In the genomic region with DNA sequence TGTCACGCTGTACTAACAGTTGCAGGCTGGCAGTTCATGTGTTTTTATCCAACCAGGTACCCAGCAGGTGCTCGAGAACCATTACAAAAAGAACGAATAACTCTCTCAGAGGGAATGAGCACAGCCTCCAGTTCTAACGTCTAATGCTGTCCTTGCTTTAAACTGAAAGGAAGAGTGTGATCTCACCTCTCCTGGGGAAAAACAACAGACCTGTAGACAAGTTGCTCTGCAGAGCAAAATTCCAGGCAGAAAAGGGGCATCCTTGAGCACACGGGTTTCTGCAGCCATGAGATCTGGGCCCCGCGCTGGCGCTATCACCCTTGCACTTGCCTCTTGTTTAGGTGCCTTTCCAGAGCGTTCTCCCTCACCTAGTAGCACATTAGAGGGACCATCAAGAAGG, we compare ENCODE assay signal across 13 cellular contexts.
DNase-seq lines count a peak whose midpoint lies in the region; ATAC-seq and TF ChIP-seq lines count a peak whose summit lies in the region.
"Had no signal": no experiment of that assay in that cellular context is flagged by ENCODE, and none has a peak within 500 bp of the region (broad histone marks: within the 10 kb centered on the region; RNA-seq: fewer than 3 reads in every experiment).

No MANE protein-coding gene starts in this region.

- H3K27me3 ChIP-seq in AG04450 (ENCODE audit: control insufficient read depth, insufficient read depth, low read length) (no peaks in the 10 kb centered on the region), NT2/D1 (ENCODE audit: insufficient read depth, insufficient read length) (no peaks in the 10 kb centered on the region), lower lobe of right lung (ENCODE audit: low read depth) (no peaks in the 10 kb centered on the region)

- peak overlapping the region; percentile 99 for H3K27ac ChIP-seq in AG04450 (ENCODE audit: low read depth, low read length)
- peak overlapping the region; percentile 99 for H3K27ac ChIP-seq in mesodermal cell (ENCODE audit: low read depth, low read length, severe bottlenecking)
- no peak overlapping the region for H3K27ac ChIP-seq in lower lobe of right lung

- POLR2A ChIA-PET in AG04450 (lab: Yijun Ruan, JAX), result interaction anchor here (1.1 to 2.3 kb wide), 6 partner anchors 18 to 153 kb away, joined by 3 to 14 read pairs (median 6); a partner anchor contains a TSS

- 43 to 44% methylated on average over 8 to 9 of the region's 9 CpGs for WGBS in mesodermal cell (ENCODE audit: insufficient coverage in 2 of 2), 2 experiments

- ATAC-seq in Right ventricle myocardium superior (ENCODE audit: poor library complexity) (no peak), GM19397 (IDR thresholded peaks at IDR 0.05; ENCODE audit: unreplicated experiment) (no peak), lower lobe of right lung (no peak)
- ATAC-seq: naive thymus-derived CD4-positive, alpha-beta T cell; stimulated activated naive CD8-positive, alpha-beta T cell treated with anti-CD3 and anti-CD28 coated beads, Interleukin-15, Interleukin-2, amounts not matched to agents 100 U/mL and 50 U/mL, for 24 hours had no signal

- intact Hi-C loops in Right ventricle myocardium superior (cut with DNase I) (no loop called here), lower lobe of right lung (cut with DNase I) (no loop called here)

- H3K9me3 ChIP-seq in AG04450 (ENCODE audit: control insufficient read depth, insufficient read depth, low read length) (no peaks in the 10 kb centered on the region), NT2/D1 (ENCODE audit: insufficient read depth, low read length) (0 out of 2 replicates have a peak, but pooled peaks cover 3% of the 10 kb centered on the region), mesodermal cell (ENCODE audit: control insufficient read depth, low read length) (no peaks in the 10 kb centered on the region), lower lobe of right lung (no peaks in the 10 kb centered on the region)

- CTCF ChIA-PET in AG04450 (lab: Charles Lee), result no interaction called here

- DNase-seq in AG04450 (ENCODE audit: low read depth, low spot score) (no peak), NT2/D1 (ENCODE audit: low read depth, low spot score) (no peak), endothelial cell (ENCODE audit: low spot score) (no peak), SIG-M5 treated with dmso at 0.1 percent for 504 hours (lab: John Stamatoyannopoulos, UW; ENCODE audit: unreplicated experiment) (no peak), Right ventricle myocardium superior (no peak), lower lobe of right lung (no peak)
- DNase-seq: activated CD4-positive, alpha-beta T cell treated with anti-CD3 and anti-CD28 coated beads, Interleukin-2, amount 50 U/mL, for 1 hour; activated naive CD4-positive, alpha-beta T cell treated with anti-CD3 and anti-CD28 coated beads, Interleukin-2, amount 10 ng/mL, durations not matched to agents 7 days and 5 days; naive thymus-derived CD4-positive, alpha-beta T cell; NCI-H446 treated with DMSO at 0.1 percent for 48 hours; stimulated activated naive CD8-positive, alpha-beta T cell treated with anti-CD3 and anti-CD28 coated beads, Interleukin-15, Interleukin-2, amounts not matched to agents 100 U/mL and 50 U/mL, for 24 hours had no signal

- H3K4me3 ChIP-seq in AG04450 (ENCODE audit: low read depth, low read length) (peak overlapping the region; percentile 31; the same call in 1 of the 2 replicates), NT2/D1 (ENCODE audit: insufficient read length, low read depth) (peak overlapping the region; percentile 1), mesodermal cell (ENCODE audit: extremely low read depth, insufficient read depth, low read length, poor library complexity, severe bottlenecking) (no peak overlapping the region), lower lobe of right lung (no peak overlapping the region)

- H3K27me3 Mint-ChIP-seq in endothelial cell (ENCODE audit: unreplicated experiment), result peaks cover 6% of the 10 kb centered on the region
- H3K27me3 Mint-ChIP-seq: activated naive CD4-positive, alpha-beta T cell treated with anti-CD3 and anti-CD28 coated beads, Interleukin-2, amount 10 ng/mL, durations not matched to agents 7 days and 5 days had no signal

- H3K9ac ChIP-seq in NT2/D1 (ENCODE audit: insufficient read length, low read depth), result peak overlapping the region; percentile 74

- no peaks in the 10 kb centered on the region for H3K36me3 ChIP-seq in NT2/D1 (ENCODE audit: insufficient read depth, insufficient read length, low read length)
- no peaks in the 10 kb centered on the region for H3K36me3 ChIP-seq in mesodermal cell (ENCODE audit: control insufficient read depth, insufficient read depth, low read length)
- H3K36me3 ChIP-seq in lower lobe of right lung, result no peaks in the 10 kb centered on the region

- H3K27ac Mint-ChIP-seq in endothelial cell (ENCODE audit: unreplicated experiment), result peak overlapping the region; percentile 58
- H3K27ac Mint-ChIP-seq: activated naive CD4-positive, alpha-beta T cell treated with anti-CD3 and anti-CD28 coated beads, Interleukin-2, amount 10 ng/mL, durations not matched to agents 7 days and 5 days; naive thymus-derived CD4-positive, alpha-beta T cell had no signal

- H3K4me3 Mint-ChIP-seq in endothelial cell (ENCODE audit: unreplicated experiment), result no peak overlapping the region
- H3K4me3 Mint-ChIP-seq: activated naive CD4-positive, alpha-beta T cell treated with anti-CD3 and anti-CD28 coated beads, Interleukin-2, amount 10 ng/mL, durations not matched to agents 7 days and 5 days; naive thymus-derived CD4-positive, alpha-beta T cell had no signal

- 0 out of 2 replicates have a peak, but pooled peaks have one; percentile 1 for TF ChIP-seq CTCF in AG04450 (IDR thresholded peaks at IDR 0.05; ENCODE audit: low read depth, low read length)
- no peak for TF ChIP-seq CTCF in endothelial cell (IDR thresholded peaks at IDR 0.05; ENCODE audit: unreplicated experiment)
- TF ChIP-seq CTCF in lower lobe of right lung (IDR thresholded peaks at IDR 0.05), result no peak

- no peaks in the 10 kb centered on the region for H3K9me3 Mint-ChIP-seq in endothelial cell (ENCODE audit: unreplicated experiment)
- H3K9me3 Mint-ChIP-seq: activated naive CD4-positive, alpha-beta T cell treated with anti-CD3 and anti-CD28 coated beads, Interleukin-2, amount 10 ng/mL, durations not matched to agents 7 days and 5 days had no signal

- H3K4me1 ChIP-seq in NT2/D1 (ENCODE audit: insufficient read depth, insufficient read length), result peaks cover 12% of the 10 kb centered on the region
- peaks cover 41% of the 10 kb centered on the region for H3K4me1 ChIP-seq in mesodermal cell (ENCODE audit: control insufficient read depth, insufficient read depth, low read length, poor library complexity, severe bottlenecking)
- peaks cover 19% of the 10 kb centered on the region for H3K4me1 ChIP-seq in lower lobe of right lung

- H3K4me1 Mint-ChIP-seq in endothelial cell (ENCODE audit: unreplicated experiment), result peaks cover 43% of the 10 kb centered on the region
- H3K4me1 Mint-ChIP-seq: activated naive CD4-positive, alpha-beta T cell treated with anti-CD3 and anti-CD28 coated beads, Interleukin-2, amount 10 ng/mL, durations not matched to agents 7 days and 5 days had no signal

- H3K36me3 Mint-ChIP-seq in endothelial cell (ENCODE audit: low read depth, unreplicated experiment), result no peaks in the 10 kb centered on the region
- H3K36me3 Mint-ChIP-seq: activated naive CD4-positive, alpha-beta T cell treated with anti-CD3 and anti-CD28 coated beads, Interleukin-2, amount 10 ng/mL, durations not matched to agents 7 days and 5 days had no signal

Comparison
In these comparisons a context has a peak if more than half of its experiments do, and no peak if none do; other contexts are left out.
1. H3K4me3 ChIP-seq: peak in AG04450 (single experiment) and NT2/D1 (single experiment); none in mesodermal cell (single experiment) and lower lobe of right lung (single experiment).